Comparison of ENCODE assay signal across 13 cellular contexts in the genomic region with DNA sequence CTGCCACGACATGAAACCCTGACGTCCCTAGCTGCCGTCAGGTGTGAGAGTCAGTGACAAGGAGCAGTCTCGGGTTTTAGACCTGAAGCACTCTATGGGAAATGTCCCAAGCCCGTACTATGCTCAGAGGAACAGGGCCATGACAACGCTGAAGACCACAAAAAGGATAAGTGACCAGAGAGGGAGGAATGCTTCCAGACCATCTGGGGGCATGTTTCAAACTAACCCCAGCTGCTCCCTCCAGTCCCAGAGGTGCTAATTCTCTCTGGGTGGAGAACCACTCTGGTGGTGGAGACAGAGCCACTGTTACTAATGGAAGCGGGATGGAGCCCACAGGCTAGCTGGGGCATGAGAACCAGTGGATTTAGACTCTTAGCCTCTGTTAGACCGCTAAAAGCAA.
"Had no signal": no experiment of that assay in that cellular context is flagged by ENCODE, and none has a peak within 500 bp of the region (broad histone marks: within the 10 kb centered on the region; RNA-seq: fewer than 3 reads in every experiment).

No MANE protein-coding gene starts in this region.

- H3K27ac ChIP-seq: adrenal gland, colonic mucosa, heart left ventricle, neural progenitor cell, pancreas had no signal

- H3K4me2 ChIP-seq: neural progenitor cell had no signal

- ATAC-seq: heart left ventricle; pancreas; stimulated activated effector memory CD8-positive, alpha-beta T cell treated with anti-CD3 and anti-CD28 coated beads, Interleukin-12 subunit alpha, Interleukin-12 subunit beta, amount 100 ng/mL, for 72 hours had no signal

- H3K27me3 ChIP-seq: adrenal gland, colonic mucosa, heart left ventricle, neural progenitor cell, pancreas had no signal

- H3K9ac ChIP-seq: neural progenitor cell had no signal

- DNase-seq: activated CD4-positive, alpha-beta T cell treated with anti-CD3 and anti-CD28 coated beads, Interleukin-2, amount 50 U/mL, for 1 hour; activated effector memory CD4-positive, alpha-beta T cell treated with anti-CD3 and anti-CD28 coated beads, Interleukin-2, amount 50 U/mL, for 16 hours; activated T-cell treated with anti-CD3 and anti-CD28 coated beads, Interleukin-2, amount 50 U/mL, for 24 hours; adrenal gland; colonic mucosa; foreskin melanocyte; heart left ventricle; midbrain; naive B cell; pancreas had no signal

- FAIRE-seq: pancreas, urothelium cell line had no signal

- H3K9me3 ChIP-seq: adrenal gland, colonic mucosa, heart left ventricle, pancreas had no signal

- H3K36me3 ChIP-seq: adrenal gland, colonic mucosa, pancreas had no signal

- H2AFZ ChIP-seq: neural progenitor cell had no signal

- H3K4me3 ChIP-seq: adrenal gland, colonic mucosa, heart left ventricle, neural progenitor cell, pancreas had no signal

- H3K4me1 ChIP-seq: colonic mucosa, neural progenitor cell had no signal
